38 cellular contexts compared by ENCODE assay signal in genomic region chr11:68928481-68928880, GRCh38. TPM values are rescaled to one million over a fixed set of nuclear protein-coding genes. Genes with fewer than 3 reads are reported as not detected.
DNase-seq lines count a peak whose midpoint lies in the region; ATAC-seq, FAIRE-seq and TF ChIP-seq lines count a peak whose summit lies in the region.
"Had no signal": no experiment of that assay in that cellular context is flagged by ENCODE, and none has a peak within 500 bp of the region (broad histone marks: within the 10 kb centered on the region; RNA-seq: fewer than 3 reads in every experiment).

No MANE protein-coding gene starts in this region.

- peak; percentile 59 for ATAC-seq in Right ventricle myocardium inferior
- ATAC-seq in right cardiac atrium = peak in 1 of 2 donors; percentile 45
- ATAC-seq in GM18868 (IDR thresholded peaks at IDR 0.05; ENCODE audit: unreplicated experiment) = no peak

- peak overlapping the region; percentile 92 for H3K27ac Mint-ChIP-seq in dendritic cell treated with granulocyte-macrophage colony-stimulating factor and Interleukin-4, amounts not matched to agents 40 ng/mL and 50 ng/mL, for 4 days
- H3K27ac Mint-ChIP-seq: activated B cell treated with CpG ODN at 0.5 μM for 24 hours; activated CD4-positive, alpha-beta memory T cell treated with anti-CD3 and anti-CD28 coated beads for 36 hours; activated naive CD4-positive, alpha-beta T cell treated with anti-CD3 and anti-CD28 coated beads, Interleukin-2, amount 10 ng/mL, durations not matched to agents 7 days and 5 days; activated T-helper 1 cell treated with anti-CD3 and anti-CD28 coated beads, Interleukin-12 subunit alpha, Interleukin-12 subunit beta, Interleukin-2, Interleukin-4 antibody, amounts not matched to agents 30 ng/mL and 10 ng/mL and 1 ng/mL, durations not matched to agents 14 hours and 24 hours and 36 hours; CD4-positive, alpha-beta memory T cell had no signal

- peaks cover 84% of the 10 kb centered on the region for H3K36me3 Mint-ChIP-seq in dendritic cell treated with granulocyte-macrophage colony-stimulating factor and Interleukin-4, amounts not matched to agents 40 ng/mL and 50 ng/mL, for 4 days (ENCODE audit: low read depth)

- no peaks in the 10 kb centered on the region for H3K9me3 ChIP-seq in right cardiac atrium (ENCODE audit: control insufficient read depth, low read length)
- peaks cover 4 to 12% (median 8%) of the 10 kb centered on the region in 3 donors for H3K9me3 ChIP-seq in tibial artery
- H3K9me3 ChIP-seq: testis had no signal

- H3K4me1 Mint-ChIP-seq in dendritic cell treated with granulocyte-macrophage colony-stimulating factor and Interleukin-4, amounts not matched to agents 40 ng/mL and 50 ng/mL, for 4 days (ENCODE audit: low read depth) = peaks cover 42% of the 10 kb centered on the region
- H3K4me1 Mint-ChIP-seq: activated naive CD4-positive, alpha-beta T cell treated with anti-CD3 and anti-CD28 coated beads, Interleukin-2, amount 10 ng/mL, durations not matched to agents 7 days and 5 days; CD4-positive, alpha-beta memory T cell; neural crest cell had no signal

- H3K4me1 ChIP-seq in right cardiac atrium (ENCODE audit: control insufficient read depth, insufficient read depth, low read length) (peaks cover 4% of the 10 kb centered on the region), tibial artery (peaks cover 0 to 40% (median 25%) of the 10 kb centered on the region in 4 donors)
- H3K4me1 ChIP-seq: parathyroid adenoma had no signal

- H3K27ac ChIP-seq in right cardiac atrium (ENCODE audit: low read length) (peak overlapping the region; percentile 18), tibial artery (peak overlapping the region; percentile 48 to 55)
- H3K27ac ChIP-seq: parathyroid adenoma, PC-9 had no signal

- FAIRE-seq in RCC 7860 (lab: Jason Lieb, UNC) = no peak
- FAIRE-seq: endometrium, GM12891, keratinocyte had no signal

- no peak overlapping the region for H3K4me3 Mint-ChIP-seq in dendritic cell treated with granulocyte-macrophage colony-stimulating factor and Interleukin-4, amounts not matched to agents 40 ng/mL and 50 ng/mL, for 4 days
- H3K4me3 Mint-ChIP-seq: activated B cell treated with CpG ODN at 0.5 μM for 24 hours; activated CD4-positive, alpha-beta memory T cell treated with anti-CD3 and anti-CD28 coated beads for 36 hours; activated naive CD4-positive, alpha-beta T cell treated with anti-CD3 and anti-CD28 coated beads, Interleukin-2, amount 10 ng/mL, durations not matched to agents 7 days and 5 days; activated T-helper 1 cell treated with anti-CD3 and anti-CD28 coated beads, Interleukin-12 subunit alpha, Interleukin-12 subunit beta, Interleukin-2, Interleukin-4 antibody, amounts not matched to agents 30 ng/mL and 10 ng/mL and 1 ng/mL, durations not matched to agents 14 hours and 24 hours and 36 hours; CD4-positive, alpha-beta memory T cell; neural crest cell had no signal

- H3K36me3 ChIP-seq in tibial artery = peaks cover 49 to 98% (median 69%) of the 10 kb centered on the region in 3 donors

- no peak overlapping the region for H3K4me3 ChIP-seq in right cardiac atrium (ENCODE audit: low read length)
- no peak overlapping the region for H3K4me3 ChIP-seq in tibial artery
- H3K4me3 ChIP-seq: lower lobe of right lung, PC-9, testis had no signal

- no peak for TF ChIP-seq CTCF in tibial artery (IDR thresholded peaks at IDR 0.05)

- H3K9me3 Mint-ChIP-seq in dendritic cell treated with granulocyte-macrophage colony-stimulating factor and Interleukin-4, amounts not matched to agents 40 ng/mL and 50 ng/mL, for 4 days = peaks cover 13% of the 10 kb centered on the region

- 42% methylated on average over 6 of the region's 6 CpGs for WGBS in right cardiac atrium

- intact Hi-C loops in Right ventricle myocardium inferior (cut with DNase I) = loop anchor here (5.0 kb wide), 1 partner anchor 114 kb away; no protein-coding TSS in a partner anchor
- intact Hi-C loops in cardiac septum (cut with DNase I) = no loop called here
- intact Hi-C loops in dendritic cell treated with granulocyte-macrophage colony-stimulating factor and Interleukin-4, amounts not matched to agents 40 ng/mL and 50 ng/mL, for 4 days (cut with micrococcal nuclease) = loop anchor here (5.0 kb wide), 1 partner anchor 119 kb away; the partner anchor contains the start of gene TPCN2
- intact Hi-C loops in right cardiac atrium (cut with DNase I) = no loop called here
- intact Hi-C loops in tibial artery (cut with DNase I; ENCODE audit: low total_unique reads) = loop anchor here (10.0 kb wide), 1 partner anchor 76 kb away; no protein-coding TSS in a partner anchor

- DNase-seq in Right ventricle myocardium inferior (ENCODE audit: missing footprints) (no peak), cardiac septum (ENCODE audit: low spot score) (no peak), right cardiac atrium (peak in 1 of 3 donors; percentile 45), tibial artery (no peak), RCC 7860 (ENCODE audit: low spot score) (no peak), mucosa of gallbladder (ENCODE audit: low spot score) (no peak)
- DNase-seq: activated B cell treated with CpG ODN at 0.5 μM for 24 hours; activated CD4-positive, alpha-beta memory T cell treated with anti-CD3 and anti-CD28 coated beads for 36 hours; activated CD8-positive, alpha-beta memory T cell treated with anti-CD3 and anti-CD28 coated beads, Interleukin-2, amount 50 U/mL, for 4 hours; activated naive CD4-positive, alpha-beta T cell treated with anti-CD3 and anti-CD28 coated beads, Interleukin-2, amount 10 ng/mL, durations not matched to agents 7 days and 5 days; amniotic stem cell; CD4-positive, alpha-beta memory T cell; EL; GOT3; lower lobe of right lung; NCI-H1048; NCI-H1694 treated with DMSO at 0.1 percent for 48 hours; NCI-H2171; NCI-H524; NK-92 treated with Interleukin-12 subunit alpha and Interleukin-12 subunit beta, amount 100 ng/mL, for 24 hours; PC-9; SHP77 treated with DMSO at 0.1 percent for 48 hours; stimulated activated CD4-positive, alpha-beta T cell treated with anti-CD3 and anti-CD28 coated beads, Interleukin-15, amount 100 ng/mL, for 24 hours; stimulated activated naive CD4-positive, alpha-beta T cell had no signal

- H3K27me3 Mint-ChIP-seq in dendritic cell treated with granulocyte-macrophage colony-stimulating factor and Interleukin-4, amounts not matched to agents 40 ng/mL and 50 ng/mL, for 4 days = no peaks in the 10 kb centered on the region
- H3K27me3 Mint-ChIP-seq: activated B cell treated with CpG ODN at 0.5 μM for 24 hours; activated CD4-positive, alpha-beta memory T cell treated with anti-CD3 and anti-CD28 coated beads for 36 hours; activated naive CD4-positive, alpha-beta T cell treated with anti-CD3 and anti-CD28 coated beads, Interleukin-2, amount 10 ng/mL, durations not matched to agents 7 days and 5 days; CD4-positive, alpha-beta memory T cell had no signal

- H3K27me3 ChIP-seq in right cardiac atrium (ENCODE audit: control insufficient read depth, insufficient read depth) = no peaks in the 10 kb centered on the region
- H3K27me3 ChIP-seq in tibial artery = no peaks in the 10 kb centered on the region
- H3K27me3 ChIP-seq: testis had no signal

RNA-seq across cellular contexts. Expression of gene IGHMBP2, which starts 24.8 kb away (rescaled TPM):
- 13.8 TPM for total RNA-seq in Right ventricle myocardium inferior
- 12.3 TPM for total RNA-seq in cardiac septum
- total RNA-seq in right cardiac atrium = 10 to 100 TPM; 11.1 to 12.7 (median 11.9) TPM
- 10.4 TPM for polyA plus RNA-seq in right cardiac atrium
- 20.7 TPM for total RNA-seq in mucosa of gallbladder

RNA-seq across cellular contexts. Expression of gene MRPL21, which starts 24.8 kb away (rescaled TPM):
- total RNA-seq in Right ventricle myocardium inferior = 120 TPM
- total RNA-seq in cardiac septum = 58.0 TPM
- total RNA-seq in right cardiac atrium = 10 to 100 TPM; 57.3 to 85.5 (median 80.0) TPM
- 144 TPM for polyA plus RNA-seq in right cardiac atrium
- total RNA-seq in mucosa of gallbladder = 41.4 TPM

RNA-seq across cellular contexts. Expression of gene MRGPRD, which starts 52.3 kb away (rescaled TPM):
- not detected for total RNA-seq in Right ventricle myocardium inferior
- total RNA-seq in cardiac septum = not detected
- total RNA-seq in right cardiac atrium = not detected
- polyA plus RNA-seq in right cardiac atrium = not detected
- total RNA-seq in mucosa of gallbladder = not detected
- total RNA-seq: A172; activated B cell treated with CpG ODN at 0.5 μM for 24 hours; activated CD4-positive, alpha-beta memory T cell treated with anti-CD3 and anti-CD28 coated beads for 36 hours; activated T-helper 1 cell treated with anti-CD3 and anti-CD28 coated beads, Interleukin-12 subunit alpha, Interleukin-12 subunit beta, Interleukin-2, Interleukin-4 antibody, amounts not matched to agents 30 ng/mL and 10 ng/mL and 1 ng/mL, durations not matched to agents 14 hours and 24 hours and 36 hours; CD4-positive, alpha-beta memory T cell; fibroblast of lung; glomerular endothelial cell; lower lobe of right lung; mononuclear cell; neural crest cell; PC-9; sciatic nerve; testis had no signal
- polyA plus RNA-seq: fibroblast of lung, keratinocyte had no signal

Comparison
In these comparisons a context has a peak if more than half of its experiments do, and no peak if none do; other contexts are left out.
1. intact Hi-C loops: an anchor here in Right ventricle myocardium inferior (5.0 kb wide), dendritic cell treated with granulocyte-macrophage colony-stimulating factor and Interleukin-4, amounts not matched to agents 40 ng/mL and 50 ng/mL, for 4 days (5.0 kb wide) and tibial artery (10.0 kb wide); none called in cardiac septum and right cardiac atrium.